Comparison of ENCODE assay signal across 23 cellular contexts in genomic region chrX:150616863-150617198, GRCh38.
"Had no signal": no experiment of that assay in that cellular context is flagged by ENCODE, and none has a peak within 500 bp of the region (broad histone marks: within the 10 kb centered on the region; RNA-seq: fewer than 3 reads in every experiment).

No MANE protein-coding gene starts in this region.

- H3K27me3 Mint-ChIP-seq: activated CD4-positive, alpha-beta memory T cell treated with anti-CD3 and anti-CD28 coated beads, Interleukin-2, amount 10 ng/mL, durations not matched to agents 7 days and 5 days; stimulated activated memory B cell treated with anti-CD40 and anti-IgM and Interleukin-4, amounts not matched to agents 10 μg/mL and 1 μg/mL and 100 μg/mL, for 72 hours had no signal

- H3K9me3 Mint-ChIP-seq: activated CD4-positive, alpha-beta memory T cell treated with anti-CD3 and anti-CD28 coated beads, Interleukin-2, amount 10 ng/mL, durations not matched to agents 7 days and 5 days; activated T-cell treated with anti-CD3 and anti-CD28 coated beads, Interleukin-2, amount 50 U/mL, for 24 hours; natural killer cell; stimulated activated memory B cell treated with anti-CD40 and anti-IgM and Interleukin-4, amounts not matched to agents 10 μg/mL and 1 μg/mL and 100 μg/mL, for 72 hours had no signal

- H3K4me1 Mint-ChIP-seq: activated CD4-positive, alpha-beta memory T cell treated with anti-CD3 and anti-CD28 coated beads, Interleukin-2, amount 10 ng/mL, durations not matched to agents 7 days and 5 days; natural killer cell; stimulated activated memory B cell treated with anti-CD40 and anti-IgM and Interleukin-4, amounts not matched to agents 10 μg/mL and 1 μg/mL and 100 μg/mL, for 72 hours had no signal

- FAIRE-seq: endothelial cell of umbilical vein, urothelium cell line had no signal

- H3K9me3 ChIP-seq: adrenal gland, body of pancreas, esophagus squamous epithelium, gastroesophageal sphincter, heart right ventricle, mucosa of descending colon, neutrophil, tibial artery had no signal

- H3K36me3 Mint-ChIP-seq: natural killer cell had no signal

- H3K27ac Mint-ChIP-seq: activated CD4-positive, alpha-beta memory T cell treated with anti-CD3 and anti-CD28 coated beads, Interleukin-2, amount 10 ng/mL, durations not matched to agents 7 days and 5 days; activated T-cell treated with anti-CD3 and anti-CD28 coated beads, Interleukin-2, amount 50 U/mL, for 24 hours; natural killer cell; stimulated activated memory B cell treated with anti-CD40 and anti-IgM and Interleukin-4, amounts not matched to agents 10 μg/mL and 1 μg/mL and 100 μg/mL, for 72 hours had no signal

- H3K4me1 ChIP-seq: adrenal gland, body of pancreas, esophagus squamous epithelium, gastroesophageal sphincter, heart right ventricle, tibial artery had no signal

- H3K27ac ChIP-seq: body of pancreas, coronary artery, esophagus squamous epithelium, gastroesophageal sphincter, heart right ventricle, neutrophil, tibial artery had no signal

- H3K27me3 ChIP-seq: adrenal gland, body of pancreas, esophagus squamous epithelium, gastroesophageal sphincter, heart right ventricle, neutrophil, tibial artery had no signal

- H3K4me3 Mint-ChIP-seq: activated CD4-positive, alpha-beta memory T cell treated with anti-CD3 and anti-CD28 coated beads, Interleukin-2, amount 10 ng/mL, durations not matched to agents 7 days and 5 days; activated T-cell treated with anti-CD3 and anti-CD28 coated beads, Interleukin-2, amount 50 U/mL, for 24 hours; natural killer cell; stimulated activated memory B cell treated with anti-CD40 and anti-IgM and Interleukin-4, amounts not matched to agents 10 μg/mL and 1 μg/mL and 100 μg/mL, for 72 hours had no signal

- DNase-seq: activated CD4-positive, alpha-beta memory T cell treated with anti-CD3 and anti-CD28 coated beads, Interleukin-2, amount 10 ng/mL, durations not matched to agents 7 days and 5 days; activated CD4-positive, alpha-beta T cell treated with anti-CD3 and anti-CD28 coated beads for 4 hours; activated naive CD4-positive, alpha-beta T cell treated with anti-CD3 and anti-CD28 coated beads, Interleukin-2, amount 50 U/mL, for 16 hours; activated T-cell treated with anti-CD3 and anti-CD28 coated beads, Interleukin-2, amount 50 U/mL, for 24 hours; body of pancreas; central memory CD4-positive, alpha-beta T cell; effector CD4-positive, alpha-beta T cell; esophagus squamous epithelium; heart right ventricle; mucosa of descending colon; natural killer cell; posterior cingulate gyrus; retina; stimulated activated CD4-positive, alpha-beta T cell treated with anti-CD3 and anti-CD28 coated beads, Interleukin-2, amount 100 ng/mL, for 48 hours; T-helper 1 cell; tibial artery had no signal

- ATAC-seq: body of pancreas; gastroesophageal sphincter; heart right ventricle; mucosa of descending colon; natural killer cell; stimulated activated memory B cell treated with anti-CD40 and anti-IgM and Interleukin-4, amounts not matched to agents 10 μg/mL and 1 μg/mL and 100 μg/mL, for 72 hours had no signal

- H3K4me3 ChIP-seq: adrenal gland, body of pancreas, coronary artery, esophagus squamous epithelium, gastroesophageal sphincter, heart right ventricle, mucosa of descending colon, tibial artery had no signal
